Comparison of ENCODE assay signal across 11 cellular contexts in the genomic region with DNA sequence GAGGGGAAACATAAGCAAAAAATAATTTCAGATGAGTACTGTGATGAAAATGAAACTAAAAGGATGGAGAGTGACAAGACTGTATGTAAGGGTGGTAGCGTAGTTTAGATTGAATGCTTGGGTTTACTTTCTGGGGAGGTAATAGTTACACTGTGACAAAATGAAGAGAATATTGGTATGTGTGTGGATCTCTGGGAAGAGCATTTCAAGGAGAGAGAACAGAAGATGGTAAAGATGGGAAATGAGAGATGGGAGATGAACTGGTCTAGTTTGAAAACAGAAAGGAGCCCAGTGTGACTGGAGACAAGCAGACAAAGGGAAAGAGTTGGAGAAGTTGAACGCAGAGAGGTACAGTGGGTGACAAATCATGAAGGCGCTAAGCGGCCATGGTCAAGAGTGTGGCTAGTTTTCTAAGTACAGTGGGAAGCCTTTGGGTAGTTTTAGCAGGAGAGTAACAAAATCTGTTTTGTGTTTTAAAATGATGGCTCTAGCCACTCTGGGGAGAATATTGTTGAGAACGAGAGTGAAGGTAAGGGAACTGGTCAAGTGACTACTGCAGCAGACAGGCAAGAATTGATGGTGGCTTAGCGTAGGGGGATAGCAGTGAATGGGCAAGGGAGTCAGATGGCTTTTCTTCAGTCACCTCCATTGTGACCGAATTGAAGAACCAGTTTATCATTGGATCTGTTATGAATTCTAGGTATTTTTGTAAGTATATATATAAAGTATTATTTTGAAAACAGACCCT. TPM values are rescaled to one million over a fixed set of nuclear protein-coding genes. Genes with fewer than 3 reads are reported as not detected.
DNase-seq lines count a peak whose midpoint lies in the region; ATAC-seq and TF ChIP-seq lines count a peak whose summit lies in the region.
"Had no signal": no experiment of that assay in that cellular context is flagged by ENCODE, and none has a peak within 500 bp of the region (broad histone marks: within the 10 kb centered on the region; RNA-seq: fewer than 3 reads in every experiment).

No MANE protein-coding gene starts in this region.

- CTCF ChIA-PET in SK-N-SH (lab: Yijun Ruan, JAX), result interaction anchor here (1.1 kb wide), 1 partner anchor 20 kb away, joined by 4 read pairs; no protein-coding TSS in a partner anchor

- H2AFZ ChIP-seq in MM.1S (ENCODE audit: low read length), result no peak overlapping the region
- H2AFZ ChIP-seq in SK-N-SH (ENCODE audit: low read depth), result no peak overlapping the region

- H3F3A ChIP-seq in MM.1S (ENCODE audit: insufficient read depth, low read length), result no peaks in the 10 kb centered on the region
- H3F3A ChIP-seq in SK-N-SH (replicated peaks; ENCODE audit: insufficient read depth), result no peaks in the 10 kb centered on the region

- H3K27ac ChIP-seq in MM.1S (ENCODE audit: low read length) (peak overlapping the region; percentile 45; the same call in 1 of the 2 replicates), SK-N-SH (ENCODE audit: low read depth in 2 of 2, low read length in 1 of 2) (no peak overlapping the region)

- TF ChIP-seq CTCF in MM.1S (IDR thresholded peaks at IDR 0.05; ENCODE audit: low read length) (no peak), SK-N-SH (IDR thresholded peaks at IDR 0.05) (no peak)

- H3K4me2 ChIP-seq in MM.1S (ENCODE audit: low read depth, low read length) (peak overlapping the region; percentile 37), SK-N-SH (no peak overlapping the region)

- H3K4me3 ChIP-seq in MM.1S (ENCODE audit: low read length) (peak overlapping the region; percentile 59), SK-N-SH (ENCODE audit: low read depth in 2 of 2, low read length in 1 of 2) (no peak overlapping the region)

- no peak for TF ChIP-seq EP300 in SK-N-SH (IDR thresholded peaks at IDR 0.05; ENCODE audit: borderline replicate concordance in 1 of 2, low read depth in 1 of 2, low read length in 1 of 2)

- H3K36me3 ChIP-seq in MM.1S (replicated peaks; ENCODE audit: insufficient read depth, low read length), result no peaks in the 10 kb centered on the region
- peaks cover 0 to 4% of the 10 kb centered on the region in 2 experiments for H3K36me3 ChIP-seq in SK-N-SH (replicated peaks in 1 of 2; ENCODE audit: control insufficient read depth in 1 of 2, insufficient read depth in 2 of 2, low read length in 1 of 2)

- ATAC-seq in GM18909 (IDR thresholded peaks at IDR 0.05; ENCODE audit: poor library complexity, unreplicated experiment) (peak; percentile 77), HG02759 (IDR thresholded peaks at IDR 0.05; ENCODE audit: unreplicated experiment) (peak; percentile 72)

- no peak for TF ChIP-seq RAD21 in SK-N-SH (IDR thresholded peaks at IDR 0.05; ENCODE audit: low read length)

- H3K27me3 ChIP-seq in MM.1S (replicated peaks; ENCODE audit: insufficient read depth, low read length), result no peaks in the 10 kb centered on the region
- no peaks in the 10 kb centered on the region for H3K27me3 ChIP-seq in SK-N-SH (ENCODE audit: insufficient read depth)

- H3K9me3 ChIP-seq in MM.1S (replicated peaks; ENCODE audit: insufficient read depth, low read length) (no peaks in the 10 kb centered on the region), SK-N-SH (no peaks in the 10 kb centered on the region)

- 95% methylated on average over 7 of the region's 7 CpGs for WGBS in SK-N-SH (ENCODE audit: low lambda C conversion rate)

- peaks cover 80% of the 10 kb centered on the region for H3K79me2 ChIP-seq in MM.1S (ENCODE audit: low read length)
- H3K79me2 ChIP-seq in SK-N-SH (ENCODE audit: insufficient read depth), result 0 out of 2 replicates have a peak, but pooled peaks cover 6% of the 10 kb centered on the region

- H3K9me2 ChIP-seq in MM.1S (replicated peaks; ENCODE audit: insufficient read depth, low read length), result no peaks in the 10 kb centered on the region
- no peaks in the 10 kb centered on the region for H3K9me2 ChIP-seq in SK-N-SH

- 0 out of 2 replicates have a peak, but pooled peaks cover 3% of the 10 kb centered on the region for H4K20me1 ChIP-seq in MM.1S (ENCODE audit: insufficient read depth, low read length)
- no peaks in the 10 kb centered on the region for H4K20me1 ChIP-seq in SK-N-SH (ENCODE audit: insufficient read depth)

- H3K4me1 ChIP-seq in MM.1S (ENCODE audit: low read length) (0 out of 2 replicates have a peak, but pooled peaks cover 2% of the 10 kb centered on the region), SK-N-SH (ENCODE audit: control insufficient read depth in 1 of 2, insufficient read depth in 2 of 2, low read depth in 1 of 2, low read length in 1 of 2) (no peaks in the 10 kb centered on the region; a peak in 2 of 4 replicates)

- in situ Hi-C loops in ACHN (cut with HindIII; ENCODE audit: low pct_ligation_motif_present, low pct_unique_long_range_greater_than_20kb, low sequenced_read_pairs), result no loop called here

- POLR2A ChIA-PET in SK-N-SH (lab: Yijun Ruan, JAX), result no interaction called here

- DNase-seq in ACHN (peak; percentile 16), MM.1S (peak; percentile 52), NCI-H1048 (lab: John Stamatoyannopoulos, UW) (no peak), SK-N-SH (no peak), retina (no peak)
- no peak for DNase-seq in activated naive CD4-positive, alpha-beta T cell (lab: John Stamatoyannopoulos, UW)
- DNase-seq: activated naive CD4-positive, alpha-beta T cell treated with Interleukin-2 at 50 U/mL for 16 hours; NCI-H524; T-helper 9 cell had no signal

- peak overlapping the region; percentile 31; the same call in 1 of the 2 replicates for H3K9ac ChIP-seq in MM.1S (ENCODE audit: low read length)
- H3K9ac ChIP-seq in SK-N-SH, result no peak overlapping the region

TF ChIP-seq in SK-N-SH, 30 proteins besides CTCF, POLR2A, EP300 and RAD21:
- TF ChIP-seq, protein P1, sequence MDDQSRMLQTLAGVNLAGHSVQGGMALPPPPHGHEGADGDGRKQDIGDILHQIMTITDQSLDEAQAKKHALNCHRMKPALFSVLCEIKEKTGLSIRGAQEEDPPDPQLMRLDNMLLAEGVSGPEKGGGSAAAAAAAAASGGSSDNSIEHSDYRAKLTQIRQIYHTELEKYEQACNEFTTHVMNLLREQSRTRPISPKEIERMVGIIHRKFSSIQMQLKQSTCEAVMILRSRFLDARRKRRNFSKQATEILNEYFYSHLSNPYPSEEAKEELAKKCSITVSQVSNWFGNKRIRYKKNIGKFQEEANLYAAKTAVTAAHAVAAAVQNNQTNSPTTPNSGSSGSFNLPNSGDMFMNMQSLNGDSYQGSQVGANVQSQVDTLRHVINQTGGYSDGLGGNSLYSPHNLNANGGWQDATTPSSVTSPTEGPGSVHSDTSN (IDR thresholded peaks at IDR 0.05), result no peak
- TF ChIP-seq EZH2phosphoT487 (IDR thresholded peaks at IDR 0.05; ENCODE audit: borderline replicate concordance, low read depth) (no peak), GABPA (IDR thresholded peaks at IDR 0.05; ENCODE audit: low read depth) (no peak), NFIC (IDR thresholded peaks at IDR 0.05; ENCODE audit: borderline replicate concordance) (no peak), MXI1 (IDR thresholded peaks at IDR 0.05; ENCODE audit: low read depth, low read length) (no peak), TAF1 (IDR thresholded peaks at IDR 0.05; ENCODE audit: borderline replicate concordance, low read depth, low read length) (no peak), ELF1 (IDR thresholded peaks at IDR 0.05) (no peak)

RNA-seq across cellular contexts. Expression of a gene that starts 22.6 kb away (rescaled TPM):
- polyA plus RNA-seq in SK-N-SH (2012; rRNA removed), result 6.1 and 6.9 TPM in 2 replicates
- polyA plus RNA-seq in SK-N-SH (2012; cell fraction: cytosol; rRNA removed), result 10.0 and 14.8 TPM in 2 replicates
- polyA plus RNA-seq in SK-N-SH (2012; cell fraction: nucleus; rRNA removed), result 3.6 and 6.9 TPM in 2 replicates

Comparison
In these comparisons a context has a peak if more than half of its experiments do, and no peak if none do; other contexts are left out.
1. DNase-seq: peak in ACHN (single experiment) and MM.1S (single experiment); none in NCI-H1048 (single experiment), SK-N-SH (single experiment), retina (single experiment) and activated naive CD4-positive, alpha-beta T cell (0 of 4).